8 cellular contexts compared by ENCODE assay signal in genomic region chr17:45098869-45099616, GRCh38. TPM values are rescaled to one million over a fixed set of nuclear protein-coding genes. Genes with fewer than 3 reads are reported as not detected.
DNase-seq lines count a peak whose midpoint lies in the region; ATAC-seq and TF ChIP-seq lines count a peak whose summit lies in the region.

No MANE protein-coding gene starts in this region.

- no peaks in the 10 kb centered on the region for H3K9me3 Mint-ChIP-seq in activated T-cell treated with anti-CD3 and anti-CD28 coated beads, Interleukin-2, amount 50 U/mL, for 24 hours
- no peaks in the 10 kb centered on the region for H3K9me3 Mint-ChIP-seq in naive thymus-derived CD4-positive, alpha-beta T cell

- no peak overlapping the region for H3K4me2 ChIP-seq in OCI-LY1 (ENCODE audit: low read length)

- H3F3A ChIP-seq in OCI-LY1 (ENCODE audit: insufficient read depth, low read length), result no peaks in the 10 kb centered on the region

- ATAC-seq in esophagus mucosa, result peak; percentile 77
- peak; percentile 89 for ATAC-seq in naive thymus-derived CD4-positive, alpha-beta T cell
- ATAC-seq in GM21717 (IDR thresholded peaks at IDR 0.05; ENCODE audit: unreplicated experiment), result no peak

- no peaks in the 10 kb centered on the region for H3K9me3 ChIP-seq in OCI-LY1 (ENCODE audit: low read length)
- no peaks in the 10 kb centered on the region for H3K9me3 ChIP-seq in naive thymus-derived CD4-positive, alpha-beta T cell (ENCODE audit: control insufficient read depth in 2 of 3, low read length in 3 of 3)

- H3K9me2 ChIP-seq in OCI-LY1 (ENCODE audit: low read depth, low read length), result no peaks in the 10 kb centered on the region

- H3K4me1 Mint-ChIP-seq in activated T-cell treated with anti-CD3 and anti-CD28 coated beads, Interleukin-2, amount 50 U/mL, for 24 hours (ENCODE audit: low read depth), result no peaks in the 10 kb centered on the region
- H3K4me1 Mint-ChIP-seq in naive thymus-derived CD4-positive, alpha-beta T cell, result peaks cover 0 to 6% (median 0%) of the 10 kb centered on the region in 7 donors

- no peak overlapping the region for H3K4me3 ChIP-seq in OCI-LY1 (ENCODE audit: low read depth, low read length, poor library complexity, severe bottlenecking)
- H3K4me3 ChIP-seq in naive thymus-derived CD4-positive, alpha-beta T cell (ENCODE audit: low read length), result no peak overlapping the region

- TF ChIP-seq CTCF in OCI-LY1 (IDR thresholded peaks at IDR 0.05; ENCODE audit: low read length), result peak; percentile 92

- H3K27me3 Mint-ChIP-seq in activated T-cell treated with anti-CD3 and anti-CD28 coated beads, Interleukin-2, amount 50 U/mL, for 24 hours, result no peaks in the 10 kb centered on the region
- H3K27me3 Mint-ChIP-seq in naive thymus-derived CD4-positive, alpha-beta T cell, result no peaks in the 10 kb centered on the region

- no peak overlapping the region for H3K9ac ChIP-seq in OCI-LY1 (ENCODE audit: low read length)

- H3K4me1 ChIP-seq in OCI-LY1 (ENCODE audit: insufficient read depth, low read length, severe bottlenecking), result peaks cover 19% of the 10 kb centered on the region
- no peaks in the 10 kb centered on the region for H3K4me1 ChIP-seq in naive thymus-derived CD4-positive, alpha-beta T cell (ENCODE audit: control insufficient read depth in 2 of 2, insufficient read depth in 2 of 2, low read length in 2 of 2)

- no peaks in the 10 kb centered on the region for H3K79me2 ChIP-seq in OCI-LY1 (ENCODE audit: insufficient read depth, low read length)

- peak overlapping the region; percentile 25 for H3K27ac ChIP-seq in OCI-LY1 (ENCODE audit: low read depth, low read length, poor library complexity, severe bottlenecking)
- H3K27ac ChIP-seq in naive thymus-derived CD4-positive, alpha-beta T cell (ENCODE audit: low read depth, low read length), result no peak overlapping the region

- no peak overlapping the region for H2AFZ ChIP-seq in OCI-LY1 (ENCODE audit: low read length)

- peaks cover 87% of the 10 kb centered on the region for H3K36me3 Mint-ChIP-seq in activated T-cell treated with anti-CD3 and anti-CD28 coated beads, Interleukin-2, amount 50 U/mL, for 24 hours (ENCODE audit: low read depth)
- H3K36me3 Mint-ChIP-seq in naive thymus-derived CD4-positive, alpha-beta T cell, result peaks cover 7 to 52% (median 30%) of the 10 kb centered on the region in 5 donors

- DNase-seq in CMK (ENCODE audit: low read depth), result peak; percentile 46
- DNase-seq in HuH-7 (ENCODE audit: low spot score), result peak; percentile 97
- peak; percentile 81 for DNase-seq in activated T-cell treated with anti-CD3 and anti-CD28 coated beads, Interleukin-2, amount 50 U/mL, for 24 hours
- DNase-seq in naive thymus-derived CD4-positive, alpha-beta T cell, result peak; percentile 38 to 77 (median 66)
- peak; percentile 40 to 60 for DNase-seq in stimulated activated CD8-positive, alpha-beta memory T cell treated with anti-CD3 and anti-CD28 coated beads, Interleukin-7, amount 100 ng/mL, for 48 hours (ENCODE audit: extremely low read depth in 1 of 2, low read depth in 1 of 2)

- peaks cover 87% of the 10 kb centered on the region for H3K36me3 ChIP-seq in OCI-LY1 (ENCODE audit: insufficient read depth, low read length)
- H3K36me3 ChIP-seq in naive thymus-derived CD4-positive, alpha-beta T cell (ENCODE audit: control insufficient read depth in 2 of 3, insufficient read depth in 3 of 3, low read length in 3 of 3), result peaks cover 21 to 85% (median 30%) of the 10 kb centered on the region in 3 experiments

- no peaks in the 10 kb centered on the region for H4K20me1 ChIP-seq in OCI-LY1 (ENCODE audit: insufficient read depth, low read length)

- H3K27me3 ChIP-seq in OCI-LY1 (ENCODE audit: insufficient read depth, low read length), result no peaks in the 10 kb centered on the region
- H3K27me3 ChIP-seq in naive thymus-derived CD4-positive, alpha-beta T cell (ENCODE audit: control insufficient read depth in 2 of 2, insufficient read depth in 2 of 2, low read length in 2 of 2), result no peaks in the 10 kb centered on the region

- intact Hi-C loops in naive thymus-derived CD4-positive, alpha-beta T cell (cut with micrococcal nuclease), result loop anchor here (1.0 to 5.0 kb wide), 7 partner anchors 37 to 324 kb away; partner anchors contain the start of genes DCAKD (in 1 of the 2) and NMT1 (in 1 of the 2)

- POLR2A ChIA-PET in naive thymus-derived CD4-positive, alpha-beta T cell (lab: Charles Lee), result interaction anchor here (0.7 to 1.1 kb wide), 3 partner anchors 24 to 1015 kb away, joined by 3 to 6 read pairs (median 4); no protein-coding TSS in a partner anchor

- CTCF ChIA-PET in naive thymus-derived CD4-positive, alpha-beta T cell (lab: Charles Lee), result interaction anchor here (0.6 to 1.7 kb wide), 13 partner anchors 10 to 271 kb away, joined by 3 to 12 read pairs (median 4); partner anchors contain the start of gene ACBD4

- H3K27ac Mint-ChIP-seq in activated T-cell treated with anti-CD3 and anti-CD28 coated beads, Interleukin-2, amount 50 U/mL, for 24 hours, result no peak overlapping the region
- peak overlapping the region in 6 of 9 donors; percentile 4 to 87 (median 62) for H3K27ac Mint-ChIP-seq in naive thymus-derived CD4-positive, alpha-beta T cell

- H3K4me3 Mint-ChIP-seq in activated T-cell treated with anti-CD3 and anti-CD28 coated beads, Interleukin-2, amount 50 U/mL, for 24 hours, result no peak overlapping the region
- H3K4me3 Mint-ChIP-seq in naive thymus-derived CD4-positive, alpha-beta T cell, result no peak overlapping the region

RNA-seq across cellular contexts. Expression of gene PLCD3, which starts 33.3 kb away (rescaled TPM):
- total RNA-seq in esophagus mucosa, result 34.2 TPM
- total RNA-seq in naive thymus-derived CD4-positive, alpha-beta T cell, result 1 to 10 TPM; 2.0 to 5.1 (median 3.2) TPM
- polyA plus RNA-seq in naive thymus-derived CD4-positive, alpha-beta T cell, result under 1 TPM in 1 of 2 donors, not detected in 1; 0.21 TPM

RNA-seq across cellular contexts. Expression of gene ACBD4, which starts 36.4 kb away (rescaled TPM):
- 3.5 TPM for total RNA-seq in esophagus mucosa
- 10 to 100 TPM; 17.9 to 59.5 (median 31.3) TPM for total RNA-seq in naive thymus-derived CD4-positive, alpha-beta T cell
- polyA plus RNA-seq in naive thymus-derived CD4-positive, alpha-beta T cell, result 10 to 100 TPM; 12.3 to 13.9 TPM

RNA-seq across cellular contexts. Expression of gene NMT1, which starts 37.9 kb away (rescaled TPM):
- total RNA-seq in esophagus mucosa, result 63.0 TPM
- total RNA-seq in naive thymus-derived CD4-positive, alpha-beta T cell, result 100 to 1,000 TPM in 3 of 5 experiments, 10 to 100 TPM in 2; 59.5 to 136 (median 121) TPM
- polyA plus RNA-seq in naive thymus-derived CD4-positive, alpha-beta T cell, result 10 to 100 TPM; 37.5 to 64.1 TPM

RNA-seq across cellular contexts. Expression of gene DCAKD, which starts 47.6 kb away (rescaled TPM):
- 19.5 TPM for total RNA-seq in esophagus mucosa
- total RNA-seq in naive thymus-derived CD4-positive, alpha-beta T cell, result 10 to 100 TPM; 14.2 to 36.8 (median 29.8) TPM
- polyA plus RNA-seq in naive thymus-derived CD4-positive, alpha-beta T cell, result 10 to 100 TPM; 16.9 to 27.6 TPM

RNA-seq across cellular contexts. Expression of gene HEXIM1, which starts 49.2 kb away (rescaled TPM):
- 22.6 TPM for total RNA-seq in esophagus mucosa
- total RNA-seq in naive thymus-derived CD4-positive, alpha-beta T cell, result 10 to 100 TPM; 28.5 to 41.3 (median 37.6) TPM
- polyA plus RNA-seq in naive thymus-derived CD4-positive, alpha-beta T cell, result 1 to 10 TPM; 5.1 to 6.1 TPM

Comparison
In these comparisons a context has a peak if more than half of its experiments do, and no peak if none do; other contexts are left out.
1. DNase-seq: peak in every context shown above with its lines; median percentile 97 in HuH-7; 81 in activated T-cell treated with anti-CD3 and anti-CD28 coated beads, Interleukin-2, amount 50 U/mL, for 24 hours; 66 in naive thymus-derived CD4-positive, alpha-beta T cell; 50 in stimulated activated CD8-positive, alpha-beta memory T cell treated with anti-CD3 and anti-CD28 coated beads, Interleukin-7, amount 100 ng/mL, for 48 hours; 46 in CMK.